In genomic region chr1:66478116-66478515, GRCh38 we compare ENCODE assay signal across 14 cellular contexts. TPM values are rescaled to one million over a fixed set of nuclear protein-coding genes. Genes with fewer than 3 reads are reported as not detected.
DNase-seq lines count a peak whose midpoint lies in the region; FAIRE-seq and TF ChIP-seq lines count a peak whose summit lies in the region.
"Had no signal": no experiment of that assay in that cellular context is flagged by ENCODE, and none has a peak within 500 bp of the region (broad histone marks: within the 10 kb centered on the region; RNA-seq: fewer than 3 reads in every experiment).

No MANE protein-coding gene starts in this region.

- H3K36me3 ChIP-seq in kidney epithelial cell (ENCODE audit: control insufficient read depth, insufficient read depth, low read length), result no peaks in the 10 kb centered on the region
- H3K36me3 ChIP-seq in H7 (replicated peaks; ENCODE audit: control insufficient read depth, insufficient read depth, low read length), result no peaks in the 10 kb centered on the region
- H3K36me3 ChIP-seq: colonic mucosa had no signal

- H3K27me3 ChIP-seq in kidney epithelial cell (ENCODE audit: control insufficient read depth, insufficient read depth, low read length), result no peaks in the 10 kb centered on the region
- no peaks in the 10 kb centered on the region for H3K27me3 ChIP-seq in H7 (ENCODE audit: control insufficient read depth, insufficient read depth, low read length)
- H3K27me3 ChIP-seq: colonic mucosa had no signal

- FAIRE-seq in HTR-8/SVneo (lab: Jason Lieb, UNC), result peak; percentile 38

- H3K4me3 ChIP-seq in AG04449 (ENCODE audit: low read depth, low read length) (no peak overlapping the region), cardiac fibroblast (replicated peaks in 1 of 2; ENCODE audit: low read depth in 2 of 2, low read length in 2 of 2) (no peak overlapping the region), kidney epithelial cell (ENCODE audit: low read depth, low read length) (no peak overlapping the region), H7 (ENCODE audit: insufficient read depth, low read depth, low read length) (no peak overlapping the region)
- H3K4me3 ChIP-seq: colonic mucosa had no signal

- TF ChIP-seq CTCF in AG04449 (IDR thresholded peaks at IDR 0.05; ENCODE audit: insufficient read depth, low read length, missing control alignments) (no peak), cardiac fibroblast (IDR thresholded peaks at IDR 0.05; ENCODE audit: low read depth, low read length) (no peak), kidney epithelial cell (IDR thresholded peaks at IDR 0.05; ENCODE audit: insufficient read depth, low read length, poor library complexity, severe bottlenecking) (no peak)

- POLR2A ChIA-PET in AG04449 (lab: Yijun Ruan, JAX), result interaction anchor here (0.6 to 1.8 kb wide), 9 partner anchors 10 to 1244 kb away, joined by 3 to 11 read pairs (median 5); partner anchors contain the start of gene SGIP1

- DNase-seq in AG04449 (ENCODE audit: low read depth, low spot score) (peak; percentile 92), HTR-8/SVneo (ENCODE audit: insufficient read length, low spot score) (peak; percentile 44), cardiac fibroblast (ENCODE audit: low read depth in 2 of 2) (peak; percentile 36 to 91), kidney epithelial cell (ENCODE audit: low read depth) (peak; percentile 48), ureter (ENCODE audit: low spot score) (no peak), NCI-H2081 treated with DMSO at 0.1 percent for 48 hours (lab: John Stamatoyannopoulos, UW) (no peak), H7 (no peak)
- DNase-seq in activated CD4-positive, alpha-beta T cell treated with anti-CD3 and anti-CD28 coated beads, Interleukin-2, amount 50 U/mL, for 1 hour, result no peak
- DNase-seq: activated CD8-positive, alpha-beta memory T cell treated with anti-CD3 and anti-CD28 coated beads, Interleukin-2, amount 10 ng/mL, durations not matched to agents 7 days and 5 days; colonic mucosa; DMS79 treated with DMSO at 0.1 percent for 48 hours; left ventricle myocardium superior; NCI-H1436 treated with DMSO at 0.1 percent for 48 hours; SHP77 treated with DMSO at 0.1 percent for 48 hours had no signal

- CTCF ChIA-PET in AG04449 (lab: Yijun Ruan, JAX), result interaction anchor here (0.6 to 5.2 kb wide), 6 partner anchors 9 to 639 kb away, joined by 3 to 27 read pairs (median 14); no protein-coding TSS in a partner anchor

RNA-seq across cellular contexts. Expression of gene SGIP1, which starts 55.8 kb away (rescaled TPM):
- total RNA-seq in kidney epithelial cell (6.9 and 9.4 TPM in 2 replicates), ureter (15.8 TPM)
- total RNA-seq in H7 (2014; rRNA removed; shearing (Covaris generic)), result 0.14 TPM in 1 of 2 replicates, not detected in the other
- total RNA-seq: activated CD8-positive, alpha-beta memory T cell treated with anti-CD3 and anti-CD28 coated beads, Interleukin-2, amount 10 ng/mL, durations not matched to agents 7 days and 5 days had no signal

Comparison
In these comparisons a context has a peak if more than half of its experiments do, and no peak if none do; other contexts are left out.
1. DNase-seq: peak in AG04449 (single experiment), HTR-8/SVneo (single experiment), cardiac fibroblast (2 of 2) and kidney epithelial cell (single experiment); none in activated CD4-positive, alpha-beta T cell treated with anti-CD3 and anti-CD28 coated beads, Interleukin-2, amount 50 U/mL, for 1 hour (single experiment), ureter (single experiment), NCI-H2081 treated with DMSO at 0.1 percent for 48 hours (single experiment) and H7 (single experiment).